ENCODE assay signal across 16 cellular contexts in genomic region chr3:64184621-64185020, GRCh38. TPM values are rescaled to one million over a fixed set of nuclear protein-coding genes. Genes with fewer than 3 reads are reported as not detected.
DNase-seq lines count a peak whose midpoint lies in the region; ATAC-seq and TF ChIP-seq lines count a peak whose summit lies in the region.
"Had no signal": no experiment of that assay in that cellular context is flagged by ENCODE, and none has a peak within 500 bp of the region (broad histone marks: within the 10 kb centered on the region; RNA-seq: fewer than 3 reads in every experiment).

No MANE protein-coding gene starts in this region.

- no peak for TF ChIP-seq POLR2A in gastroesophageal sphincter (IDR thresholded peaks at IDR 0.05)

- H3K4me3 ChIP-seq in HEK293 (ENCODE audit: low read depth, low read length) (no peak overlapping the region), gastroesophageal sphincter (no peak overlapping the region), stomach smooth muscle (ENCODE audit: low read length in 2 of 2) (no peak overlapping the region), lower lobe of right lung (no peak overlapping the region)
- H3K4me3 ChIP-seq: body of pancreas had no signal

- WGBS in gastroesophageal sphincter (ENCODE audit: low coverage in 1 of 2), 2 donors, result 25 to 74% methylated on average over 1 to 3 of the region's 3 CpGs

- CTCF ChIA-PET in HEK293 (lab: Yijun Ruan, JAX), result interaction anchor here (1.0 kb wide), 1 partner anchor 278 kb away, joined by 3 read pairs; no protein-coding TSS in a partner anchor

- peaks cover 53% of the 10 kb centered on the region for H3K4me1 Mint-ChIP-seq in brain

- H3K27me3 Mint-ChIP-seq in brain, result no peaks in the 10 kb centered on the region

- H3K36me3 ChIP-seq in HEK293 (ENCODE audit: control insufficient read depth in 2 of 2, insufficient read depth in 1 of 2, low read length in 2 of 2), result no peaks in the 10 kb centered on the region
- no peaks in the 10 kb centered on the region for H3K36me3 ChIP-seq in gastroesophageal sphincter
- H3K36me3 ChIP-seq in stomach smooth muscle (ENCODE audit: control insufficient read depth in 2 of 2, insufficient read depth in 2 of 2, low read length in 2 of 2), result no peaks in the 10 kb centered on the region
- H3K36me3 ChIP-seq in lower lobe of right lung, result no peaks in the 10 kb centered on the region

- no peak overlapping the region for H3K9ac ChIP-seq in stomach smooth muscle (ENCODE audit: low read length in 2 of 2)

- TF ChIP-seq EP300 in gastroesophageal sphincter (IDR thresholded peaks at IDR 0.05), result no peak

- TF ChIP-seq CTCF in HEK293 (tag by site-specific recombination; IDR thresholded peaks at IDR 0.05), result no peak
- no peak for TF ChIP-seq CTCF in brain (conservative IDR thresholded peaks at IDR 0.05)
- no peak for TF ChIP-seq CTCF in gastroesophageal sphincter (IDR thresholded peaks at IDR 0.05)
- TF ChIP-seq CTCF in lower lobe of right lung (IDR thresholded peaks at IDR 0.05), result no peak

- no peak overlapping the region for H3K27ac ChIP-seq in HEK293 (ENCODE audit: extremely low read depth, low read depth, low read length)
- H3K27ac ChIP-seq in gastroesophageal sphincter, result peak overlapping the region; percentile 35 to 84 (median 72)
- H3K27ac ChIP-seq in stomach smooth muscle (ENCODE audit: low read length), result peak overlapping the region; percentile 55
- H3K27ac ChIP-seq in lower lobe of right lung, result no peak overlapping the region
- H3K27ac ChIP-seq: body of pancreas, C4-2B had no signal

- H3K36me3 Mint-ChIP-seq in brain, result peaks cover 18% of the 10 kb centered on the region

- POLR2A ChIA-PET in HEK293 (lab: Yijun Ruan, JAX), result no interaction called here

- ATAC-seq in gastroesophageal sphincter, result peak; percentile 26
- no peak for ATAC-seq in lower lobe of right lung
- no peak for ATAC-seq in HG03460 (IDR thresholded peaks at IDR 0.05; ENCODE audit: unreplicated experiment)
- ATAC-seq: body of pancreas, PC-3 had no signal

- no peaks in the 10 kb centered on the region for H3K9me3 Mint-ChIP-seq in brain
- H3K9me3 Mint-ChIP-seq: T-helper 1 cell treated with Interleukin-12 subunit alpha and Interleukin-12 subunit beta and Interleukin-4 antibody, amounts not matched to agents 30 μg/mL and 1 μg/mL, for 36 hours had no signal

- peak overlapping the region in 4 of 5 experiments; percentile 10 to 95 (median 44) for H3K27ac Mint-ChIP-seq in brain
- H3K27ac Mint-ChIP-seq: T-helper 1 cell treated with Interleukin-12 subunit alpha and Interleukin-12 subunit beta and Interleukin-4 antibody, amounts not matched to agents 30 μg/mL and 1 μg/mL, for 36 hours had no signal

- intact Hi-C loops in lower lobe of right lung (cut with DNase I), result no loop called here

- DNase-seq in NCI-H1436 (lab: John Stamatoyannopoulos, UW) (no peak), lower lobe of right lung (no peak), SW 1271 (lab: John Stamatoyannopoulos, UW) (no peak)
- DNase-seq: activated CD4-positive, alpha-beta T cell treated with anti-CD3 and anti-CD28 coated beads for 48 hours; body of pancreas; NCI-H1048; NCI-H345; PC-3; stimulated activated CD4-positive, alpha-beta T cell treated with anti-CD3 and anti-CD28 coated beads, Interleukin-2, amount 100 ng/mL, for 24 hours had no signal

- peaks cover 10% of the 10 kb centered on the region for H3K4me1 ChIP-seq in HEK293 (ENCODE audit: control insufficient read depth, insufficient read depth, low read length)
- H3K4me1 ChIP-seq in gastroesophageal sphincter, result peaks cover 12 to 73% (median 25%) of the 10 kb centered on the region in 3 donors
- peaks cover 42% of the 10 kb centered on the region for H3K4me1 ChIP-seq in stomach smooth muscle (ENCODE audit: control insufficient read depth, insufficient read depth, low read length)
- H3K4me1 ChIP-seq in lower lobe of right lung, result peaks cover 43% of the 10 kb centered on the region

- no peaks in the 10 kb centered on the region for H3K27me3 ChIP-seq in gastroesophageal sphincter
- no peaks in the 10 kb centered on the region for H3K27me3 ChIP-seq in stomach smooth muscle (ENCODE audit: control insufficient read depth in 1 of 2, insufficient read depth in 2 of 2, low read length in 2 of 2)
- H3K27me3 ChIP-seq in lower lobe of right lung (ENCODE audit: low read depth), result no peaks in the 10 kb centered on the region
- H3K27me3 ChIP-seq: body of pancreas had no signal

- H3K9me3 ChIP-seq in HEK293 (ENCODE audit: control insufficient read depth, insufficient read depth, low read depth, low read length), result no peaks in the 10 kb centered on the region
- no peaks in the 10 kb centered on the region for H3K9me3 ChIP-seq in gastroesophageal sphincter
- H3K9me3 ChIP-seq in stomach smooth muscle (ENCODE audit: control insufficient read depth in 2 of 2, low read length in 2 of 2), result no peaks in the 10 kb centered on the region
- H3K9me3 ChIP-seq in lower lobe of right lung, result no peaks in the 10 kb centered on the region
- H3K9me3 ChIP-seq: body of pancreas had no signal

- H3K4me3 Mint-ChIP-seq in brain, result no peak overlapping the region
- H3K4me3 Mint-ChIP-seq: T-helper 1 cell treated with Interleukin-12 subunit alpha and Interleukin-12 subunit beta and Interleukin-4 antibody, amounts not matched to agents 30 μg/mL and 1 μg/mL, for 36 hours had no signal

TF ChIP-seq in HEK293, 187 proteins besides CTCF, POLR2A, EP300 and RAD21:
- TF ChIP-seq ZNF548 (tag by site-specific recombination; IDR thresholded peaks at IDR 0.05) (no peak), ZNF449 (tag by site-specific recombination; IDR thresholded peaks at IDR 0.05) (peak; percentile 90), ZNF701 (tag by site-specific recombination; IDR thresholded peaks at IDR 0.05) (no peak), ZBTB20 (tag by site-specific recombination; IDR thresholded peaks at IDR 0.05) (0 out of 2 replicates have a peak, but pooled peaks have one; percentile 17)

RNA-seq across cellular contexts. Expression of gene PRICKLE2, which starts 40.6 kb away (rescaled TPM):
- 2.5 TPM for polyA plus RNA-seq in brain (ENCODE audit: insufficient read depth, low read depth, low replicate concordance)
- total RNA-seq in gastroesophageal sphincter (100 to 1,000 TPM in 2 of 4 donors, 10 to 100 TPM in 2; 77.3 to 109 (median 96.7) TPM), lower lobe of right lung (43.5 TPM)

Comparison
In these comparisons a context has a peak if more than half of its experiments do, and no peak if none do; other contexts are left out.
1. H3K27ac ChIP-seq: peak in gastroesophageal sphincter (4 of 4) and stomach smooth muscle (single experiment); none in HEK293 (single experiment) and lower lobe of right lung (single experiment).